24 cellular contexts compared by ENCODE assay signal in genomic region chr4:24071612-24072372, GRCh38.
"Had no signal": no experiment of that assay in that cellular context is flagged by ENCODE, and none has a peak within 500 bp of the region (broad histone marks: within the 10 kb centered on the region; RNA-seq: fewer than 3 reads in every experiment).

No MANE protein-coding gene starts in this region.

- FAIRE-seq: endometrium, urothelium cell line had no signal

- H3K4me2 ChIP-seq: neural progenitor cell had no signal

- H3K4me1 ChIP-seq: esophagus squamous epithelium, spleen, tibial nerve, upper lobe of left lung had no signal

- H3K36me3 ChIP-seq: esophagus squamous epithelium, neural progenitor cell, spleen, thoracic aorta, tibial nerve, upper lobe of left lung had no signal

- H3K9ac ChIP-seq: neural progenitor cell had no signal

- ATAC-seq: effector memory CD8-positive, alpha-beta T cell; naive thymus-derived CD4-positive, alpha-beta T cell; psoas muscle; right cardiac atrium; stimulated activated naive B cell treated with anti-CD40 and anti-IgM and Interleukin-4, amounts not matched to agents 10 μg/mL and 1 μg/mL and 100 μg/mL, for 72 hours had no signal

- H2AFZ ChIP-seq: neural progenitor cell had no signal

- H3K27ac ChIP-seq: esophagus squamous epithelium, neural progenitor cell, psoas muscle, skin epidermis, spleen, thoracic aorta, tibial nerve, upper lobe of left lung had no signal

- H3K4me3 ChIP-seq: esophagus squamous epithelium, neural progenitor cell, psoas muscle, skin epidermis, spleen, thoracic aorta, tibial nerve, upper lobe of left lung had no signal

- H3K27me3 ChIP-seq: esophagus squamous epithelium, neural progenitor cell, spleen, tibial nerve, upper lobe of left lung had no signal

- H3K9me3 ChIP-seq: esophagus squamous epithelium, psoas muscle, thoracic aorta, tibial nerve, upper lobe of left lung had no signal

- DNase-seq: cortex of kidney; effector memory CD8-positive, alpha-beta T cell; erythroblast; esophagus squamous epithelium; foreskin melanocyte; hypothalamus; immature natural killer cell; islet precursor cell; mesendoderm; midbrain; naive thymus-derived CD4-positive, alpha-beta T cell; psoas muscle; right cardiac atrium; spleen; stimulated activated CD4-positive, alpha-beta T cell treated with anti-CD3 and anti-CD28 coated beads, Interleukin-15, amount 100 ng/mL, for 24 hours; stimulated activated CD4-positive, alpha-beta T cell treated with anti-CD3 and anti-CD28 coated beads, Interleukin-2, amount 100 ng/mL, for 48 hours; stimulated activated naive B cell treated with anti-CD40 and anti-IgM and Interleukin-4, amounts not matched to agents 10 μg/mL and 1 μg/mL and 100 μg/mL, for 72 hours; upper lobe of left lung had no signal
